8 cellular contexts compared by ENCODE assay signal in genomic region chr2:169573160-169573973, GRCh38. TPM values are rescaled to one million over a fixed set of nuclear protein-coding genes. Genes with fewer than 3 reads are reported as not detected.
DNase-seq lines count a peak whose midpoint lies in the region; ATAC-seq and TF ChIP-seq lines count a peak whose summit lies in the region.

FASTKD1 (minus strand) TSS chr2:169573865; CDS start chr2:169572029, 1,836 bp downstream.

- H3K36me3 ChIP-seq in adipocyte (ENCODE audit: control insufficient read depth, insufficient read depth, low read length, severe bottlenecking), result no peaks in the 10 kb centered on the region
- peaks cover 0 to 6% (median 0%) of the 10 kb centered on the region in 9 donors for H3K36me3 ChIP-seq in heart left ventricle
- H3K36me3 ChIP-seq in upper lobe of left lung, result no peaks in the 10 kb centered on the region

- H3K9ac ChIP-seq in adipocyte (ENCODE audit: low read length), result peak within 1 kb of the TSS; percentile 93

- ATAC-seq in HG02759 (IDR thresholded peaks at IDR 0.05; ENCODE audit: unreplicated experiment) (peak; percentile 99), heart left ventricle (peak; percentile 98 to 100 (median 99)), upper lobe of left lung (ENCODE audit: low FRiP score in 2 of 2) (peak; percentile 99 to 100)

- H3K4me1 ChIP-seq in adipocyte (ENCODE audit: control insufficient read depth, insufficient read depth, low read length), result peaks cover 14% of the 10 kb centered on the region
- H3K4me1 ChIP-seq in heart left ventricle, result peaks cover 0 to 17% (median 6%) of the 10 kb centered on the region in 12 donors
- peaks cover 0 to 14% (median 6%) of the 10 kb centered on the region in 4 donors for H3K4me1 ChIP-seq in upper lobe of left lung

- DNase-seq in GM12865 (ENCODE audit: low read depth) (peak; percentile 94), NCI-H1436 (lab: John Stamatoyannopoulos, UW) (peak; percentile 82), T follicular helper cell (ENCODE audit: low read depth) (peak; percentile 81), adipocyte (ENCODE audit: low read depth) (peak; percentile 94), heart left ventricle (peak; percentile 92 to 96 (median 94)), posterior cingulate gyrus (peak; percentile 86 to 98 (median 92)), upper lobe of left lung (peak; percentile 87 to 95)

- no peaks in the 10 kb centered on the region for H3K9me3 ChIP-seq in adipocyte (ENCODE audit: control insufficient read depth, low read length)
- no peaks in the 10 kb centered on the region for H3K9me3 ChIP-seq in heart left ventricle
- no peaks in the 10 kb centered on the region for H3K9me3 ChIP-seq in upper lobe of left lung

- TF ChIP-seq POLR2A in heart left ventricle (IDR thresholded peaks at IDR 0.05) (peak in 1 of 2 donors; percentile 57), upper lobe of left lung (IDR thresholded peaks at IDR 0.05) (peak in 1 of 4 donors; percentile 45)

- intact Hi-C loops in heart left ventricle (cut with DNase I) (loop anchor here in 1 of 10 donors (1.0 kb wide), 1 partner anchor 11 kb away; the partner anchor contains the start of gene PPIG), posterior cingulate gyrus (cut with DNase I) (no loop called here)

- no peak for TF ChIP-seq EP300 in upper lobe of left lung (IDR thresholded peaks at IDR 0.05)

- H3K4me3 ChIP-seq in GM12865 (ENCODE audit: low read depth, low read length) (peak within 1 kb of the TSS; percentile 94), adipocyte (ENCODE audit: low read length) (peak within 1 kb of the TSS; percentile 96), heart left ventricle (peak within 1 kb of the TSS; percentile 58 to 89 (median 74)), upper lobe of left lung (peak within 1 kb of the TSS; percentile 45 to 77 (median 72))

- no peak for TF ChIP-seq CTCF in GM12865 (IDR thresholded peaks at IDR 0.05; ENCODE audit: insufficient read depth, low read depth, low read length, missing control alignments)
- no peak for TF ChIP-seq CTCF in heart left ventricle (IDR thresholded peaks at IDR 0.05)
- no peak for TF ChIP-seq CTCF in upper lobe of left lung (IDR thresholded peaks at IDR 0.05)

- WGBS in heart left ventricle, 4 donors, result 0 to 2% (median 0%) methylated on average over 28 to 33 of the region's 33 CpGs
- WGBS in upper lobe of left lung, 2 donors, result 0% methylated on average over 12 to 33 of the region's 33 CpGs

- H3K27me3 ChIP-seq in adipocyte (replicated peaks; ENCODE audit: control insufficient read depth, insufficient read depth, low read length), result no peaks in the 10 kb centered on the region
- H3K27me3 ChIP-seq in heart left ventricle, result no peaks in the 10 kb centered on the region
- no peaks in the 10 kb centered on the region for H3K27me3 ChIP-seq in upper lobe of left lung

- peak within 1 kb of the TSS; percentile 63 to 92 (median 83) for H3K27ac ChIP-seq in heart left ventricle
- peak within 1 kb of the TSS; percentile 55 to 84 (median 74) for H3K27ac ChIP-seq in upper lobe of left lung

RNA-seq across cellular contexts. Expression of gene FASTKD1, which starts in this region (rescaled TPM):
- total RNA-seq in heart left ventricle (100 to 1,000 TPM in 1 of 9 donors, 10 to 100 TPM in 8; 25.3 to 103 (median 69.4) TPM), upper lobe of left lung (10 to 100 TPM; 14.7 to 21.7 (median 18.4) TPM)
- polyA plus RNA-seq in heart left ventricle, result 100 to 1,000 TPM in 1 of 2 donors, 10 to 100 TPM in 1; 64.6 to 154 TPM

Comparison
In these comparisons a context has a peak if more than half of its experiments do, and no peak if none do; other contexts are left out.
1. Peak in every context shown above with its lines: DNase-seq, ATAC-seq, H3K4me3 ChIP-seq and H3K27ac ChIP-seq.